In the genomic region with DNA sequence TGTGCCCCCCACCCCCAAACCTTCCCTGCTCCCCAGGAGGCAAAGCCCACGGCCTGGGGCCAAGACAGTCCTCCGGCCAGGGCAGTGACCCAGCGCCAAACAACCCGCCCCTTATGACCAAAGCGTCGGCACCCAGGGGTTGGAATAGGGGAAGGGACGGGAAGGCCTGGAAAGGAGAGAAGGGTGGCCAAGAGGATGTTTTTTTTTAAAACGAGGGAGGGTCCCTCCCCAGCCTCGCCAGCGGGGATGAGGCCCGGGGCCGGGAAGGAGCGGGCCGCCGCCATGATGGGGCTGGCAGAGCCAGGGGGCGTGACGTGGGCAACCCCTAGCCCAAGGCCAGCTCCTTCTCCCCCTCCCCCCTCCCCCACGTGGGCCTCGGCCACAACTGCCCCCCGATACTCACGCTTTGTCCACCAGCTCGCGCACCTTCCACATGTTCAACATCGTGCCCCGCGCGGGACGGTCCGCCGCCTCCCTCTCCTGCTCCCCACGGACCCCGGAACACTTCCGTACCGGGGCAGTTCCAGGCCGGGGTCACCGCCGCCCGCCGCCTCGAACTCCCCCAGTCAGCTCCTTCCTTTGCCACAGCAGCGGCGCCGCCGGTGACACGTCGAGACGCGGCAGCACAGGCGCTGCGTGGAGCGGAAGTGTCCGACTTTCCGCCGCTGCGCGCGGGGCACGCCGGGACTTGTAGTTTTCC, we compare ENCODE assay signal across 1 cellular context.
TF ChIP-seq lines count a peak whose summit lies in the region.

A gene (minus strand): TSS at position 619 of the 700 bp plus-strand sequence. CDS start 175 bp downstream, at position 444.

TF ChIP-seq in HepG2, 621 proteins besides CTCF, POLR2A, EP300 and RAD21 (continued from another document and continues in another):
- TF ChIP-seq, protein P1, sequence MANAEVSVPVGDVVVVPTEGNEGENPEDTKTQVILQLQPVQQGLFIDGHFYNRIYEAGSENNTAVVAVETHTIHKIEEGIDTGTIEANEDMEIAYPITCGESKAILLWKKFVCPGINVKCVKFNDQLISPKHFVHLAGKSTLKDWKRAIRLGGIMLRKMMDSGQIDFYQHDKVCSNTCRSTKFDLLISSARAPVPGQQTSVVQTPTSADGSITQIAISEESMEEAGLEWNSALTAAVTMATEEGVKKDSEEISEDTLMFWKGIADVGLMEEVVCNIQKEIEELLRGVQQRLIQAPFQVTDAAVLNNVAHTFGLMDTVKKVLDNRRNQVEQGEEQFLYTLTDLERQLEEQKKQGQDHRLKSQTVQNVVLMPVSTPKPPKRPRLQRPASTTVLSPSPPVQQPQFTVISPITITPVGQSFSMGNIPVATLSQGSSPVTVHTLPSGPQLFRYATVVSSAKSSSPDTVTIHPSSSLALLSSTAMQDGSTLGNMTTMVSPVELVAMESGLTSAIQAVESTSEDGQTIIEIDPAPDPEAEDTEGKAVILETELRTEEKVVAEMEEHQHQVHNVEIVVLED (CRISPR knock-in tag; IDR thresholded peaks at IDR 0.05; ENCODE audit: borderline replicate concordance) = peak; percentile 98
- TF ChIP-seq ZNF567 (CRISPR knock-in tag; IDR thresholded peaks at IDR 0.05; ENCODE audit: borderline replicate concordance) (no peak), CHD2 (IDR thresholded peaks at IDR 0.05; ENCODE audit: low read depth, low read length) (no peak), KDM4B (CRISPR knock-in tag; IDR thresholded peaks at IDR 0.05) (0 out of 2 replicates have a peak, but pooled peaks have one; percentile 28), MEF2D (CRISPR knock-in tag; IDR thresholded peaks at IDR 0.05) (no peak), ZNF747 (CRISPR knock-in tag; IDR thresholded peaks at IDR 0.05; ENCODE audit: borderline replicate concordance) (0 out of 2 replicates have a peak, but pooled peaks have one; percentile 35), ADNP (CRISPR knock-in tag; IDR thresholded peaks at IDR 0.05) (no peak), SNRNP70 (IDR thresholded peaks at IDR 0.05; ENCODE audit: low read depth, low read length) (no peak), PCBP2 (optimal IDR thresholded peaks at IDR 0.05; ENCODE audit: low read depth, low read length, poor library complexity, severe bottlenecking) (no peak), SP4 (CRISPR knock-in tag; IDR thresholded peaks at IDR 0.05) (peak; percentile 66; the same call in 1 of the 2 replicates), ZMAT3 (CRISPR knock-in tag; conservative IDR thresholded peaks at IDR 0.05) (peak; percentile 42; the same call in 1 of the 2 replicates), ZNF772 (CRISPR knock-in tag; IDR thresholded peaks at IDR 0.05) (0 out of 2 replicates have a peak, but pooled peaks have one; percentile 57), ZFP90 (CRISPR knock-in tag; IDR thresholded peaks at IDR 0.05; ENCODE audit: borderline replicate concordance) (no peak), ZNF430 (CRISPR knock-in tag; IDR thresholded peaks at IDR 0.05) (0 out of 2 replicates have a peak, but pooled peaks have one; percentile 23), SOX5 (CRISPR knock-in tag; IDR thresholded peaks at IDR 0.05; ENCODE audit: borderline replicate concordance) (no peak), TBX2 (CRISPR knock-in tag; IDR thresholded peaks at IDR 0.05; ENCODE audit: borderline replicate concordance) (peak; percentile 68; the same call in 1 of the 2 replicates), ZNF616 (CRISPR knock-in tag; IDR thresholded peaks at IDR 0.05; ENCODE audit: low read depth) (no peak), FOSL2 (CRISPR knock-in tag; IDR thresholded peaks at IDR 0.05) (0 out of 2 replicates have a peak, but pooled peaks have one; percentile 30), HES4 (CRISPR knock-in tag; IDR thresholded peaks at IDR 0.05; ENCODE audit: borderline replicate concordance) (0 out of 2 replicates have a peak, but pooled peaks have one; percentile 57), ZNF883 (CRISPR knock-in tag; IDR thresholded peaks at IDR 0.05; ENCODE audit: not compliant biosample characterization) (peak; percentile 20), HOXA7 (CRISPR knock-in tag; IDR thresholded peaks at IDR 0.05) (no peak), SMYD3 (CRISPR knock-in tag; IDR thresholded peaks at IDR 0.05) (no peak), MAFK (conservative IDR thresholded peaks at IDR 0.05 in 1 of 2, IDR thresholded peaks at IDR 0.05 in 1 of 2; ENCODE audit: low read length in 2 of 2) (0 out of 4 replicates have a peak, but pooled peaks of 1 of the 2 experiments have one; percentile 5), ZFYVE20 (CRISPR knock-in tag; IDR thresholded peaks at IDR 0.05; ENCODE audit: borderline replicate concordance, low read depth) (no peak), ZNF547 (CRISPR knock-in tag; IDR thresholded peaks at IDR 0.05) (peak; percentile 50; the same call in 1 of the 2 replicates)
- TF ChIP-seq, protein P2, sequence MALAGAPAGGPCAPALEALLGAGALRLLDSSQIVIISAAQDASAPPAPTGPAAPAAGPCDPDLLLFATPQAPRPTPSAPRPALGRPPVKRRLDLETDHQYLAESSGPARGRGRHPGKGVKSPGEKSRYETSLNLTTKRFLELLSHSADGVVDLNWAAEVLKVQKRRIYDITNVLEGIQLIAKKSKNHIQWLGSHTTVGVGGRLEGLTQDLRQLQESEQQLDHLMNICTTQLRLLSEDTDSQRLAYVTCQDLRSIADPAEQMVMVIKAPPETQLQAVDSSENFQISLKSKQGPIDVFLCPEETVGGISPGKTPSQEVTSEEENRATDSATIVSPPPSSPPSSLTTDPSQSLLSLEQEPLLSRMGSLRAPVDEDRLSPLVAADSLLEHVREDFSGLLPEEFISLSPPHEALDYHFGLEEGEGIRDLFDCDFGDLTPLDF (CRISPR knock-in tag; IDR thresholded peaks at IDR 0.05) = no peak; the same call in none of the 2 replicates
- TF ChIP-seq, protein P3, sequence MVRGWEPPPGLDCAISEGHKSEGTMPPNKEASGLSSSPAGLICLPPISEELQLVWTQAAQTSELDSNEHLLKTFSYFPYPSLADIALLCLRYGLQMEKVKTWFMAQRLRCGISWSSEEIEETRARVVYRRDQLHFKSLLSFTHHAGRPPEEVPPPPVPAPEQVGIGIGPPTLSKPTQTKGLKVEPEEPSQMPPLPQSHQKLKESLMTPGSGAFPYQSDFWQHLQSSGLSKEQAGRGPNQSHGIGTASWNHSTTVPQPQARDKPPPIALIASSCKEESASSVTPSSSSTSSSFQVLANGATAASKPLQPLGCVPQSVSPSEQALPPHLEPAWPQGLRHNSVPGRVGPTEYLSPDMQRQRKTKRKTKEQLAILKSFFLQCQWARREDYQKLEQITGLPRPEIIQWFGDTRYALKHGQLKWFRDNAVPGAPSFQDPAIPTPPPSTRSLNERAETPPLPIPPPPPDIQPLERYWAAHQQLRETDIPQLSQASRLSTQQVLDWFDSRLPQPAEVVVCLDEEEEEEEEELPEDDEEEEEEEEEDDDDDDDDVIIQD (CRISPR knock-in tag; IDR thresholded peaks at IDR 0.05; ENCODE audit: low read depth) = no peak
- TF ChIP-seq, protein P4, sequence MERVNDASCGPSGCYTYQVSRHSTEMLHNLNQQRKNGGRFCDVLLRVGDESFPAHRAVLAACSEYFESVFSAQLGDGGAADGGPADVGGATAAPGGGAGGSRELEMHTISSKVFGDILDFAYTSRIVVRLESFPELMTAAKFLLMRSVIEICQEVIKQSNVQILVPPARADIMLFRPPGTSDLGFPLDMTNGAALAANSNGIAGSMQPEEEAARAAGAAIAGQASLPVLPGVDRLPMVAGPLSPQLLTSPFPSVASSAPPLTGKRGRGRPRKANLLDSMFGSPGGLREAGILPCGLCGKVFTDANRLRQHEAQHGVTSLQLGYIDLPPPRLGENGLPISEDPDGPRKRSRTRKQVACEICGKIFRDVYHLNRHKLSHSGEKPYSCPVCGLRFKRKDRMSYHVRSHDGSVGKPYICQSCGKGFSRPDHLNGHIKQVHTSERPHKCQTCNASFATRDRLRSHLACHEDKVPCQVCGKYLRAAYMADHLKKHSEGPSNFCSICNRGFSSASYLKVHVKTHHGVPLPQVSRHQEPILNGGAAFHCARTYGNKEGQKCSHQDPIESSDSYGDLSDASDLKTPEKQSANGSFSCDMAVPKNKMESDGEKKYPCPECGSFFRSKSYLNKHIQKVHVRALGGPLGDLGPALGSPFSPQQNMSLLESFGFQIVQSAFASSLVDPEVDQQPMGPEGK (CRISPR knock-in tag; IDR thresholded peaks at IDR 0.05) = peak; percentile 47; the same call in 1 of the 2 replicates
- TF ChIP-seq, protein P5, sequence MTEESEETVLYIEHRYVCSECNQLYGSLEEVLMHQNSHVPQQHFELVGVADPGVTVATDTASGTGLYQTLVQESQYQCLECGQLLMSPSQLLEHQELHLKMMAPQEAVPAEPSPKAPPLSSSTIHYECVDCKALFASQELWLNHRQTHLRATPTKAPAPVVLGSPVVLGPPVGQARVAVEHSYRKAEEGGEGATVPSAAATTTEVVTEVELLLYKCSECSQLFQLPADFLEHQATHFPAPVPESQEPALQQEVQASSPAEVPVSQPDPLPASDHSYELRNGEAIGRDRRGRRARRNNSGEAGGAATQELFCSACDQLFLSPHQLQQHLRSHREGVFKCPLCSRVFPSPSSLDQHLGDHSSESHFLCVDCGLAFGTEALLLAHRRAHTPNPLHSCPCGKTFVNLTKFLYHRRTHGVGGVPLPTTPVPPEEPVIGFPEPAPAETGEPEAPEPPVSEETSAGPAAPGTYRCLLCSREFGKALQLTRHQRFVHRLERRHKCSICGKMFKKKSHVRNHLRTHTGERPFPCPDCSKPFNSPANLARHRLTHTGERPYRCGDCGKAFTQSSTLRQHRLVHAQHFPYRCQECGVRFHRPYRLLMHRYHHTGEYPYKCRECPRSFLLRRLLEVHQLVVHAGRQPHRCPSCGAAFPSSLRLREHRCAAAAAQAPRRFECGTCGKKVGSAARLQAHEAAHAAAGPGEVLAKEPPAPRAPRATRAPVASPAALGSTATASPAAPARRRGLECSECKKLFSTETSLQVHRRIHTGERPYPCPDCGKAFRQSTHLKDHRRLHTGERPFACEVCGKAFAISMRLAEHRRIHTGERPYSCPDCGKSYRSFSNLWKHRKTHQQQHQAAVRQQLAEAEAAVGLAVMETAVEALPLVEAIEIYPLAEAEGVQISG (CRISPR knock-in tag; IDR thresholded peaks at IDR 0.05) = peak; percentile 95
- TF ChIP-seq, protein P6, sequence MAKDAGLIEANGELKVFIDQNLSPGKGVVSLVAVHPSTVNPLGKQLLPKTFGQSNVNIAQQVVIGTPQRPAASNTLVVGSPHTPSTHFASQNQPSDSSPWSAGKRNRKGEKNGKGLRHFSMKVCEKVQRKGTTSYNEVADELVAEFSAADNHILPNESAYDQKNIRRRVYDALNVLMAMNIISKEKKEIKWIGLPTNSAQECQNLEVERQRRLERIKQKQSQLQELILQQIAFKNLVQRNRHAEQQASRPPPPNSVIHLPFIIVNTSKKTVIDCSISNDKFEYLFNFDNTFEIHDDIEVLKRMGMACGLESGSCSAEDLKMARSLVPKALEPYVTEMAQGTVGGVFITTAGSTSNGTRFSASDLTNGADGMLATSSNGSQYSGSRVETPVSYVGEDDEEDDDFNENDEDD (CRISPR knock-in tag; IDR thresholded peaks at IDR 0.05; ENCODE audit: borderline replicate concordance) = no peak
- TF ChIP-seq, protein P7, sequence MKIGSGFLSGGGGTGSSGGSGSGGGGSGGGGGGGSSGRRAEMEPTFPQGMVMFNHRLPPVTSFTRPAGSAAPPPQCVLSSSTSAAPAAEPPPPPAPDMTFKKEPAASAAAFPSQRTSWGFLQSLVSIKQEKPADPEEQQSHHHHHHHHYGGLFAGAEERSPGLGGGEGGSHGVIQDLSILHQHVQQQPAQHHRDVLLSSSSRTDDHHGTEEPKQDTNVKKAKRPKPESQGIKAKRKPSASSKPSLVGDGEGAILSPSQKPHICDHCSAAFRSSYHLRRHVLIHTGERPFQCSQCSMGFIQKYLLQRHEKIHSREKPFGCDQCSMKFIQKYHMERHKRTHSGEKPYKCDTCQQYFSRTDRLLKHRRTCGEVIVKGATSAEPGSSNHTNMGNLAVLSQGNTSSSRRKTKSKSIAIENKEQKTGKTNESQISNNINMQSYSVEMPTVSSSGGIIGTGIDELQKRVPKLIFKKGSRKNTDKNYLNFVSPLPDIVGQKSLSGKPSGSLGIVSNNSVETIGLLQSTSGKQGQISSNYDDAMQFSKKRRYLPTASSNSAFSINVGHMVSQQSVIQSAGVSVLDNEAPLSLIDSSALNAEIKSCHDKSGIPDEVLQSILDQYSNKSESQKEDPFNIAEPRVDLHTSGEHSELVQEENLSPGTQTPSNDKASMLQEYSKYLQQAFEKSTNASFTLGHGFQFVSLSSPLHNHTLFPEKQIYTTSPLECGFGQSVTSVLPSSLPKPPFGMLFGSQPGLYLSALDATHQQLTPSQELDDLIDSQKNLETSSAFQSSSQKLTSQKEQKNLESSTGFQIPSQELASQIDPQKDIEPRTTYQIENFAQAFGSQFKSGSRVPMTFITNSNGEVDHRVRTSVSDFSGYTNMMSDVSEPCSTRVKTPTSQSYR (CRISPR knock-in tag; IDR thresholded peaks at IDR 0.05; ENCODE audit: borderline replicate concordance) = peak; percentile 40; the same call in 1 of the 2 replicates
- TF ChIP-seq, protein P8, sequence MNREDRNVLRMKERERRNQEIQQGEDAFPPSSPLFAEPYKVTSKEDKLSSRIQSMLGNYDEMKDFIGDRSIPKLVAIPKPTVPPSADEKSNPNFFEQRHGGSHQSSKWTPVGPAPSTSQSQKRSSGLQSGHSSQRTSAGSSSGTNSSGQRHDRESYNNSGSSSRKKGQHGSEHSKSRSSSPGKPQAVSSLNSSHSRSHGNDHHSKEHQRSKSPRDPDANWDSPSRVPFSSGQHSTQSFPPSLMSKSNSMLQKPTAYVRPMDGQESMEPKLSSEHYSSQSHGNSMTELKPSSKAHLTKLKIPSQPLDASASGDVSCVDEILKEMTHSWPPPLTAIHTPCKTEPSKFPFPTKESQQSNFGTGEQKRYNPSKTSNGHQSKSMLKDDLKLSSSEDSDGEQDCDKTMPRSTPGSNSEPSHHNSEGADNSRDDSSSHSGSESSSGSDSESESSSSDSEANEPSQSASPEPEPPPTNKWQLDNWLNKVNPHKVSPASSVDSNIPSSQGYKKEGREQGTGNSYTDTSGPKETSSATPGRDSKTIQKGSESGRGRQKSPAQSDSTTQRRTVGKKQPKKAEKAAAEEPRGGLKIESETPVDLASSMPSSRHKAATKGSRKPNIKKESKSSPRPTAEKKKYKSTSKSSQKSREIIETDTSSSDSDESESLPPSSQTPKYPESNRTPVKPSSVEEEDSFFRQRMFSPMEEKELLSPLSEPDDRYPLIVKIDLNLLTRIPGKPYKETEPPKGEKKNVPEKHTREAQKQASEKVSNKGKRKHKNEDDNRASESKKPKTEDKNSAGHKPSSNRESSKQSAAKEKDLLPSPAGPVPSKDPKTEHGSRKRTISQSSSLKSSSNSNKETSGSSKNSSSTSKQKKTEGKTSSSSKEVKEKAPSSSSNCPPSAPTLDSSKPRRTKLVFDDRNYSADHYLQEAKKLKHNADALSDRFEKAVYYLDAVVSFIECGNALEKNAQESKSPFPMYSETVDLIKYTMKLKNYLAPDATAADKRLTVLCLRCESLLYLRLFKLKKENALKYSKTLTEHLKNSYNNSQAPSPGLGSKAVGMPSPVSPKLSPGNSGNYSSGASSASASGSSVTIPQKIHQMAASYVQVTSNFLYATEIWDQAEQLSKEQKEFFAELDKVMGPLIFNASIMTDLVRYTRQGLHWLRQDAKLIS (CRISPR knock-in tag; IDR thresholded peaks at IDR 0.05) = no peak
- TF ChIP-seq, protein P9, sequence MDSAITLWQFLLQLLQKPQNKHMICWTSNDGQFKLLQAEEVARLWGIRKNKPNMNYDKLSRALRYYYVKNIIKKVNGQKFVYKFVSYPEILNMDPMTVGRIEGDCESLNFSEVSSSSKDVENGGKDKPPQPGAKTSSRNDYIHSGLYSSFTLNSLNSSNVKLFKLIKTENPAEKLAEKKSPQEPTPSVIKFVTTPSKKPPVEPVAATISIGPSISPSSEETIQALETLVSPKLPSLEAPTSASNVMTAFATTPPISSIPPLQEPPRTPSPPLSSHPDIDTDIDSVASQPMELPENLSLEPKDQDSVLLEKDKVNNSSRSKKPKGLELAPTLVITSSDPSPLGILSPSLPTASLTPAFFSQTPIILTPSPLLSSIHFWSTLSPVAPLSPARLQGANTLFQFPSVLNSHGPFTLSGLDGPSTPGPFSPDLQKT (CRISPR knock-in tag; IDR thresholded peaks at IDR 0.05; ENCODE audit: borderline replicate concordance) = peak; percentile 27; the same call in 1 of the 2 replicates
